ENCODE assay signal across 10 cellular contexts in genomic region chr12:90280564-90281058, GRCh38.
DNase-seq lines count a peak whose midpoint lies in the region; ATAC-seq and TF ChIP-seq lines count a peak whose summit lies in the region.
"Had no signal": no experiment of that assay in that cellular context is flagged by ENCODE, and none has a peak within 500 bp of the region (broad histone marks: within the 10 kb centered on the region; RNA-seq: fewer than 3 reads in every experiment).

No MANE protein-coding gene starts in this region.

- DNase-seq in fibroblast of the aortic adventitia (ENCODE audit: low read depth) (peak; percentile 53), COR-L47 (lab: John Stamatoyannopoulos, UW) (no peak), posterior vena cava (ENCODE audit: low spot score) (no peak), NCI-H146 (lab: John Stamatoyannopoulos, UW) (no peak)
- DNase-seq: activated CD4-positive, alpha-beta T cell treated with anti-CD3 and anti-CD28 coated beads, Interleukin-2, amount 50 U/mL, for 1 hour; NCI-H526 had no signal

- peak; percentile 76 for ATAC-seq in GM18858 (IDR thresholded peaks at IDR 0.05; ENCODE audit: unreplicated experiment)
- ATAC-seq in GM21526 (IDR thresholded peaks at IDR 0.05; ENCODE audit: low FRiP score, unreplicated experiment), result peak; percentile 57
- peak; percentile 81 for ATAC-seq in HG03558 (IDR thresholded peaks at IDR 0.05; ENCODE audit: extremely low read depth, unreplicated experiment)
- no peak for ATAC-seq in HG02759 (IDR thresholded peaks at IDR 0.05; ENCODE audit: unreplicated experiment)

- intact Hi-C loops in posterior vena cava (cut with DNase I), result no loop called here

- no peak for TF ChIP-seq CTCF in fibroblast of the aortic adventitia (IDR thresholded peaks at IDR 0.05; ENCODE audit: insufficient read depth, low read length)

- no peak overlapping the region for H3K4me3 ChIP-seq in fibroblast of the aortic adventitia (ENCODE audit: low read depth, low read length)
